ENCODE assay signal across 8 cellular contexts in genomic region chr4:16225681-16225995, GRCh38. TPM values are rescaled to one million over a fixed set of nuclear protein-coding genes. Genes with fewer than 3 reads are reported as not detected.
DNase-seq lines count a peak whose midpoint lies in the region; ATAC-seq and TF ChIP-seq lines count a peak whose summit lies in the region.

No MANE protein-coding gene starts in this region.

- H3K36me3 Mint-ChIP-seq in activated T-cell treated with anti-CD3 and anti-CD28 coated beads, Interleukin-2, amount 50 U/mL, for 72 hours (ENCODE audit: insufficient read depth in 2 of 2) = peaks cover 1 to 8% of the 10 kb centered on the region in 2 donors
- no peaks in the 10 kb centered on the region for H3K36me3 Mint-ChIP-seq in glutamatergic neuron (ENCODE audit: unreplicated experiment)

- peak overlapping the region; percentile 84 for H3K9ac ChIP-seq in smooth muscle cell (ENCODE audit: low read depth)

- no peaks in the 10 kb centered on the region for H3K27me3 ChIP-seq in smooth muscle cell (ENCODE audit: low read depth)

- DNase-seq in activated T-cell treated with anti-CD3 and anti-CD28 coated beads, Interleukin-2, amount 50 U/mL, for 72 hours = no peak
- DNase-seq in activated T-cell treated with anti-CD3 and anti-CD28 coated beads for 4 hours = no peak
- DNase-seq in SW480 (ENCODE audit: low spot score) = peak; percentile 14
- DNase-seq in glutamatergic neuron = no peak
- no peak for DNase-seq in smooth muscle cell (lab: John Stamatoyannopoulos, UW; ENCODE audit: unreplicated experiment)
- DNase-seq in NCI-H1694 treated with DMSO at 0.1 percent for 48 hours (lab: John Stamatoyannopoulos, UW) = no peak
- DNase-seq in NCI-H1048 (lab: John Stamatoyannopoulos, UW) = no peak
- no peak for DNase-seq in activated gamma-delta T cell (lab: John Stamatoyannopoulos, UW)

- peaks cover 57% of the 10 kb centered on the region for H3K4me1 Mint-ChIP-seq in activated T-cell treated with anti-CD3 and anti-CD28 coated beads, Interleukin-2, amount 50 U/mL, for 72 hours (ENCODE audit: low read depth)
- H3K4me1 Mint-ChIP-seq in glutamatergic neuron (ENCODE audit: low read depth, unreplicated experiment) = peaks cover 6% of the 10 kb centered on the region

- WGBS in smooth muscle cell (ENCODE audit: low lambda C conversion rate) = 0% methylated on average over 9 of the region's 9 CpGs

- peak overlapping the region; percentile 48 for H3K27ac ChIP-seq in smooth muscle cell (ENCODE audit: low read depth)

- H3K4me3 ChIP-seq in smooth muscle cell = peak overlapping the region; percentile 93

- H3F3A ChIP-seq in smooth muscle cell (ENCODE audit: low read depth) = no peaks in the 10 kb centered on the region

- H3K36me3 ChIP-seq in smooth muscle cell (ENCODE audit: low read depth) = no peaks in the 10 kb centered on the region

- no peaks in the 10 kb centered on the region for H3K9me3 ChIP-seq in smooth muscle cell (replicated peaks; ENCODE audit: low read depth)

- H3K4me3 Mint-ChIP-seq in activated T-cell treated with anti-CD3 and anti-CD28 coated beads, Interleukin-2, amount 50 U/mL, for 72 hours = peak overlapping the region; percentile 80 to 97
- H3K4me3 Mint-ChIP-seq in glutamatergic neuron (ENCODE audit: unreplicated experiment) = peak overlapping the region; percentile 83

- H3K4me2 ChIP-seq in smooth muscle cell = peak overlapping the region; percentile 100

- H3K4me1 ChIP-seq in smooth muscle cell (ENCODE audit: low read depth) = peaks cover 16% of the 10 kb centered on the region

- peaks cover 11% of the 10 kb centered on the region for H4K20me1 ChIP-seq in smooth muscle cell (ENCODE audit: low read depth)

- H3K27me3 Mint-ChIP-seq in activated T-cell treated with anti-CD3 and anti-CD28 coated beads, Interleukin-2, amount 50 U/mL, for 72 hours (ENCODE audit: low read depth) = no peaks in the 10 kb centered on the region
- peaks cover 3% of the 10 kb centered on the region for H3K27me3 Mint-ChIP-seq in glutamatergic neuron (ENCODE audit: unreplicated experiment)

- peaks cover 52% of the 10 kb centered on the region for H3K79me2 ChIP-seq in smooth muscle cell (ENCODE audit: low read depth)

- TF ChIP-seq CTCF in glutamatergic neuron (IDR thresholded peaks at IDR 0.05; ENCODE audit: partially characterized antibody, unreplicated experiment) (no peak), smooth muscle cell (IDR thresholded peaks at IDR 0.05; ENCODE audit: borderline replicate concordance, insufficient read depth, poor library complexity, severe bottlenecking) (no peak)

- peak overlapping the region; percentile 98 for H3K27ac Mint-ChIP-seq in activated T-cell treated with anti-CD3 and anti-CD28 coated beads, Interleukin-2, amount 50 U/mL, for 72 hours
- no peak overlapping the region for H3K27ac Mint-ChIP-seq in glutamatergic neuron (ENCODE audit: unreplicated experiment)

- H2AFZ ChIP-seq in smooth muscle cell (ENCODE audit: low read depth) = peak overlapping the region; percentile 98

- H3K9me3 Mint-ChIP-seq in activated T-cell treated with anti-CD3 and anti-CD28 coated beads, Interleukin-2, amount 50 U/mL, for 72 hours = no peaks in the 10 kb centered on the region
- H3K9me3 Mint-ChIP-seq in glutamatergic neuron (ENCODE audit: unreplicated experiment) = peaks cover 6% of the 10 kb centered on the region

- no peak for ATAC-seq in activated T-cell treated with anti-CD3 and anti-CD28 coated beads, Interleukin-2, amount 50 U/mL, for 72 hours (replicated peaks in 1 of 2)

RNA-seq across cellular contexts. Expression of gene TAPT1, which starts 0.6 kb away (rescaled TPM):
- total RNA-seq in activated T-cell treated with anti-CD3 and anti-CD28 coated beads, Interleukin-2, amount 50 U/mL, for 72 hours = 10 to 100 TPM; 58.6 to 65.3 TPM
- 28.9 TPM for total RNA-seq in glutamatergic neuron (ENCODE audit: unreplicated experiment)
- 12.9 and 15.6 TPM in 2 replicates for total RNA-seq in smooth muscle cell
- polyA plus RNA-seq in smooth muscle cell = 6.1 and 7.9 TPM in 2 replicates
